ENCODE assay signal across 1 cellular context in genomic region chr6:156719720-156720563, GRCh38.
TF ChIP-seq lines count a peak whose summit lies in the region.

No MANE protein-coding gene starts in this region.

TF ChIP-seq in HepG2, 621 proteins besides CTCF, POLR2A, EP300 and RAD21 (continued from another document and continues in another):
- TF ChIP-seq AFF4 (CRISPR knock-in tag; IDR thresholded peaks at IDR 0.05) = 0 out of 2 replicates have a peak, but pooled peaks have one; percentile 17
- no peak; the same call in 1 of the 2 replicates for TF ChIP-seq ARHGAP35 (CRISPR knock-in tag; IDR thresholded peaks at IDR 0.05; ENCODE audit: borderline replicate concordance)
- TF ChIP-seq ZNF136 (CRISPR knock-in tag; IDR thresholded peaks at IDR 0.05; ENCODE audit: low read depth) = peak; percentile 75; the same call in 1 of the 2 replicates
- peak; percentile 89 for TF ChIP-seq PPARG (CRISPR knock-in tag; conservative IDR thresholded peaks at IDR 0.05)
- peak; percentile 83; the same call in 1 of the 2 replicates for TF ChIP-seq ZBTB3 (CRISPR knock-in tag; IDR thresholded peaks at IDR 0.05; ENCODE audit: borderline replicate concordance, low read depth)
- peak; percentile 93; the same call in 1 of the 2 replicates for TF ChIP-seq ZNF766 (CRISPR knock-in tag; IDR thresholded peaks at IDR 0.05; ENCODE audit: borderline replicate concordance)
- peak; percentile 49 for TF ChIP-seq MNT (IDR thresholded peaks at IDR 0.05)
- peak; percentile 71; the same call in 1 of the 2 replicates for TF ChIP-seq NAIF1 (CRISPR knock-in tag; IDR thresholded peaks at IDR 0.05; ENCODE audit: borderline replicate concordance)
- TF ChIP-seq HMGA1 (CRISPR knock-in tag; conservative IDR thresholded peaks at IDR 0.05) = no peak
- peak; percentile 90 for TF ChIP-seq ISL2 (CRISPR knock-in tag; IDR thresholded peaks at IDR 0.05)
- TF ChIP-seq ZNF350 (CRISPR knock-in tag; IDR thresholded peaks at IDR 0.05; ENCODE audit: borderline replicate concordance, low read depth) = peak; percentile 74
- TF ChIP-seq ZNF850 (CRISPR knock-in tag; conservative IDR thresholded peaks at IDR 0.05) = no peak
- TF ChIP-seq ZXDC (CRISPR knock-in tag; IDR thresholded peaks at IDR 0.05) = peak; percentile 96
- TF ChIP-seq, protein P1, sequence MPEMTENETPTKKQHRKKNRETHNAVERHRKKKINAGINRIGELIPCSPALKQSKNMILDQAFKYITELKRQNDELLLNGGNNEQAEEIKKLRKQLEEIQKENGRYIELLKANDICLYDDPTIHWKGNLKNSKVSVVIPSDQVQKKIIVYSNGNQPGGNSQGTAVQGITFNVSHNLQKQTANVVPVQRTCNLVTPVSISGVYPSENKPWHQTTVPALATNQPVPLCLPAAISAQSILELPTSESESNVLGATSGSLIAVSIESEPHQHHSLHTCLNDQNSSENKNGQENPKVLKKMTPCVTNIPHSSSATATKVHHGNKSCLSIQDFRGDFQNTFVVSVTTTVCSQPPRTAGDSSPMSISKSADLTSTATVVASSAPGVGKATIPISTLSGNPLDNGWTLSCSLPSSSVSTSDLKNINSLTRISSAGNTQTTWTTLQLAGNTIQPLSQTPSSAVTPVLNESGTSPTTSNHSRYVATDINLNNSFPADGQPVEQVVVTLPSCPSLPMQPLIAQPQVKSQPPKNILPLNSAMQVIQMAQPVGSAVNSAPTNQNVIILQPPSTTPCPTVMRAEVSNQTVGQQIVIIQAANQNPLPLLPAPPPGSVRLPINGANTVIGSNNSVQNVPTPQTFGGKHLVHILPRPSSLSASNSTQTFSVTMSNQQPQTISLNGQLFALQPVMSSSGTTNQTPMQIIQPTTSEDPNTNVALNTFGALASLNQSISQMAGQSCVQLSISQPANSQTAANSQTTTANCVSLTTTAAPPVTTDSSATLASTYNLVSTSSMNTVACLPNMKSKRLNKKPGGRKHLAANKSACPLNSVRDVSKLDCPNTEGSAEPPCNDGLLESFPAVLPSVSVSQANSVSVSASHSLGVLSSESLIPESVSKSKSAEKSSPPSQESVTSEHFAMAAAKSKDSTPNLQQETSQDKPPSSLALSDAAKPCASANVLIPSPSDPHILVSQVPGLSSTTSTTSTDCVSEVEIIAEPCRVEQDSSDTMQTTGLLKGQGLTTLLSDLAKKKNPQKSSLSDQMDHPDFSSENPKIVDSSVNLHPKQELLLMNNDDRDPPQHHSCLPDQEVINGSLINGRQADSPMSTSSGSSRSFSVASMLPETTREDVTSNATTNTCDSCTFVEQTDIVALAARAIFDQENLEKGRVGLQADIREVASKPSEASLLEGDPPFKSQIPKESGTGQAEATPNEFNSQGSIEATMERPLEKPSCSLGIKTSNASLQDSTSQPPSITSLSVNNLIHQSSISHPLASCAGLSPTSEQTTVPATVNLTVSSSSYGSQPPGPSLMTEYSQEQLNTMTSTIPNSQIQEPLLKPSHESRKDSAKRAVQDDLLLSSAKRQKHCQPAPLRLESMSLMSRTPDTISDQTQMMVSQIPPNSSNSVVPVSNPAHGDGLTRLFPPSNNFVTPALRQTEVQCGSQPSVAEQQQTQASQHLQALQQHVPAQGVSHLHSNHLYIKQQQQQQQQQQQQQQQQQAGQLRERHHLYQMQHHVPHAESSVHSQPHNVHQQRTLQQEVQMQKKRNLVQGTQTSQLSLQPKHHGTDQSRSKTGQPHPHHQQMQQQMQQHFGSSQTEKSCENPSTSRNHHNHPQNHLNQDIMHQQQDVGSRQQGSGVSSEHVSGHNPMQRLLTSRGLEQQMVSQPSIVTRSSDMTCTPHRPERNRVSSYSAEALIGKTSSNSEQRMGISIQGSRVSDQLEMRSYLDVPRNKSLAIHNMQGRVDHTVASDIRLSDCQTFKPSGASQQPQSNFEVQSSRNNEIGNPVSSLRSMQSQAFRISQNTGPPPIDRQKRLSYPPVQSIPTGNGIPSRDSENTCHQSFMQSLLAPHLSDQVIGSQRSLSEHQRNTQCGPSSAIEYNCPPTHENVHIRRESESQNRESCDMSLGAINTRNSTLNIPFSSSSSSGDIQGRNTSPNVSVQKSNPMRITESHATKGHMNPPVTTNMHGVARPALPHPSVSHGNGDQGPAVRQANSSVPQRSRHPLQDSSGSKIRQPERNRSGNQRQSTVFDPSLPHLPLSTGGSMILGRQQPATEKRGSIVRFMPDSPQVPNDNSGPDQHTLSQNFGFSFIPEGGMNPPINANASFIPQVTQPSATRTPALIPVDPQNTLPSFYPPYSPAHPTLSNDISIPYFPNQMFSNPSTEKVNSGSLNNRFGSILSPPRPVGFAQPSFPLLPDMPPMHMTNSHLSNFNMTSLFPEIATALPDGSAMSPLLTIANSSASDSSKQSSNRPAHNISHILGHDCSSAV (CRISPR knock-in tag; IDR thresholded peaks at IDR 0.05; ENCODE audit: borderline replicate concordance) = no peak
- no peak for TF ChIP-seq NONO (IDR thresholded peaks at IDR 0.05)
- peak; percentile 72; the same call in 1 of the 2 replicates for TF ChIP-seq NONO (CRISPR knock-in tag; conservative IDR thresholded peaks at IDR 0.05)
- no peak; the same call in 1 of the 2 replicates for TF ChIP-seq ZNF143 (CRISPR knock-in tag; IDR thresholded peaks at IDR 0.05)
- no peak for TF ChIP-seq FOXM1 (CRISPR knock-in tag; IDR thresholded peaks at IDR 0.05)
- no peak; the same call in none of the 2 replicates for TF ChIP-seq NFKBIZ (CRISPR knock-in tag; IDR thresholded peaks at IDR 0.05)
- TF ChIP-seq KDM2A (CRISPR knock-in tag; IDR thresholded peaks at IDR 0.05; ENCODE audit: borderline replicate concordance, low read depth) = peak; percentile 97
- no peak for TF ChIP-seq NCOA5 (CRISPR knock-in tag; IDR thresholded peaks at IDR 0.05)
- peak; percentile 79 to 83; a peak in 3 of 4 replicates for TF ChIP-seq HMGXB4 (CRISPR knock-in tag; IDR thresholded peaks at IDR 0.05; ENCODE audit: borderline replicate concordance in 1 of 2, low read depth in 1 of 2)
- peak; percentile 29; the same call in 1 of the 2 replicates for TF ChIP-seq RFX3 (CRISPR knock-in tag; IDR thresholded peaks at IDR 0.05)
- peak; percentile 99 for TF ChIP-seq FOXC1 (CRISPR knock-in tag; IDR thresholded peaks at IDR 0.05; ENCODE audit: borderline replicate concordance)
- TF ChIP-seq MXD3 (CRISPR knock-in tag; IDR thresholded peaks at IDR 0.05) = peak; percentile 94
- no peak for TF ChIP-seq MAFG (CRISPR knock-in tag; IDR thresholded peaks at IDR 0.05)
- TF ChIP-seq NBN (conservative IDR thresholded peaks at IDR 0.05) = no peak
- TF ChIP-seq ZNF44 (CRISPR knock-in tag; IDR thresholded peaks at IDR 0.05) = peak; percentile 88; the same call in 1 of the 2 replicates
- peak; percentile 72; the same call in 1 of the 2 replicates for TF ChIP-seq HMG20A (CRISPR knock-in tag; IDR thresholded peaks at IDR 0.05; ENCODE audit: borderline replicate concordance)
- TF ChIP-seq ZC3H4 (CRISPR knock-in tag; IDR thresholded peaks at IDR 0.05; ENCODE audit: borderline replicate concordance) = 0 out of 2 replicates have a peak, but pooled peaks have one; percentile 61
- 0 out of 2 replicates have a peak, but pooled peaks have one; percentile 80 for TF ChIP-seq ZNF530 (CRISPR knock-in tag; IDR thresholded peaks at IDR 0.05; ENCODE audit: low read depth)
- TF ChIP-seq ZFP82 (CRISPR knock-in tag; IDR thresholded peaks at IDR 0.05; ENCODE audit: borderline replicate concordance) = no peak; the same call in 1 of the 2 replicates
- no peak for TF ChIP-seq GRHL1 (CRISPR knock-in tag; conservative IDR thresholded peaks at IDR 0.05)
- TF ChIP-seq, protein P2, sequence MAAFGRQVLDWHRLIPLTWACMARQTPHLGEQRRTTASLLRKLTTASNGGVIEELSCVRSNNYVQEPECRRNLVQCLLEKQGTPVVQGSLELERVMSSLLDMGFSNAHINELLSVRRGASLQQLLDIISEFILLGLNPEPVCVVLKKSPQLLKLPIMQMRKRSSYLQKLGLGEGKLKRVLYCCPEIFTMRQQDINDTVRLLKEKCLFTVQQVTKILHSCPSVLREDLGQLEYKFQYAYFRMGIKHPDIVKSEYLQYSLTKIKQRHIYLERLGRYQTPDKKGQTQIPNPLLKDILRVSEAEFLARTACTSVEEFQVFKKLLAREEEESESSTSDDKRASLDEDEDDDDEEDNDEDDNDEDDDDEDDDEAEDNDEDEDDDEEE (CRISPR knock-in tag; IDR thresholded peaks at IDR 0.05) = peak; percentile 93
